Comparison of ENCODE assay signal across 6 cellular contexts in genomic region chr16:15789816-15790215, GRCh38.
DNase-seq lines count a peak whose midpoint lies in the region; ATAC-seq and TF ChIP-seq lines count a peak whose summit lies in the region.
"Not testable (repeated sequence)": the region's sequence is repeated elsewhere in the genome, so short reads cannot be mapped to it uniquely, and the experiment has no call there.

No MANE protein-coding gene starts in this region.

- not testable (repeated sequence) for H3K4me3 ChIP-seq in ascending aorta; coronary artery; muscle layer of colon (ENCODE audit: low read depth in 1 of 2, low read length in 2 of 2); spleen; thoracic aorta

- H3K36me3 ChIP-seq in ascending aorta (peaks cover 28 to 38% of the 10 kb centered on the region in 2 donors), muscle layer of colon (ENCODE audit: insufficient read depth, low read length) (peaks cover 62% of the 10 kb centered on the region), spleen (peaks cover 0 to 16% (median 0%) of the 10 kb centered on the region in 6 donors), thoracic aorta (peaks cover 30% of the 10 kb centered on the region)

- H3K27ac ChIP-seq in ascending aorta (peak overlapping the region; percentile 76 to 77), coronary artery (peak overlapping the region; percentile 76 to 77), muscle layer of colon (ENCODE audit: low read depth, low read length) (peak overlapping the region; percentile 7), spleen (peak overlapping the region in 4 of 8 donors; percentile 5 to 33 (median 24)), thoracic aorta (peak overlapping the region; percentile 74 to 75)

- DNase-seq in MV-4-11 (lab: John Stamatoyannopoulos, UW) (peak; percentile 20), spleen (peak; percentile 13)
- not testable (repeated sequence) for DNase-seq in ascending aorta (ENCODE audit: low spot score in 2 of 2); coronary artery (ENCODE audit: low spot score); thoracic aorta (ENCODE audit: low spot score)

- not testable (repeated sequence) for ATAC-seq in thoracic aorta (ENCODE audit: insufficient number of reproducible peaks, low FRiP score, low read depth)

- H3K9ac ChIP-seq in muscle layer of colon (ENCODE audit: low read length) = not testable (repeated sequence)

- TF ChIP-seq CTCF in ascending aorta (IDR thresholded peaks at IDR 0.05); coronary artery (IDR thresholded peaks at IDR 0.05); spleen (IDR thresholded peaks at IDR 0.05 in 8 of 11, conservative IDR thresholded peaks at IDR 0.05 in 3 of 11); thoracic aorta (IDR thresholded peaks at IDR 0.05): not testable (repeated sequence)

- H3K9me3 ChIP-seq in ascending aorta; muscle layer of colon (ENCODE audit: low read length); spleen; thoracic aorta: not testable (repeated sequence)

- H3K4me1 ChIP-seq in ascending aorta (peaks cover 15 to 54% of the 10 kb centered on the region in 2 donors), muscle layer of colon (ENCODE audit: insufficient read depth, low read length) (peaks cover 83% of the 10 kb centered on the region), spleen (peaks cover 0 to 26% (median 5%) of the 10 kb centered on the region in 6 donors), thoracic aorta (ENCODE audit: control insufficient read depth in 1 of 2, low read depth in 2 of 2) (peaks cover 31 to 96% of the 10 kb centered on the region in 2 donors)

- not testable (repeated sequence) for TF ChIP-seq POLR2A in spleen (IDR thresholded peaks at IDR 0.05)

- 54 to 85% (median 62%) methylated on average over 5 of the region's 5 CpGs for WGBS in spleen, 5 donors

- intact Hi-C loops in ascending aorta (cut with DNase I) = loop anchor here (1.0 to 5.0 kb wide), 2 partner anchors 17 to 37 kb away; no protein-coding TSS in a partner anchor
- intact Hi-C loops in spleen (cut with DNase I; ENCODE audit: low total_unique reads) = not testable (repeated sequence)

- not testable (repeated sequence) for H3K27me3 ChIP-seq in ascending aorta; muscle layer of colon (ENCODE audit: control insufficient read depth in 1 of 2, insufficient read depth in 2 of 2, low read length in 2 of 2); spleen (replicated peaks in 1 of 7); thoracic aorta (replicated peaks; ENCODE audit: insufficient read depth)
